25 cellular contexts compared by ENCODE assay signal in the genomic region with DNA sequence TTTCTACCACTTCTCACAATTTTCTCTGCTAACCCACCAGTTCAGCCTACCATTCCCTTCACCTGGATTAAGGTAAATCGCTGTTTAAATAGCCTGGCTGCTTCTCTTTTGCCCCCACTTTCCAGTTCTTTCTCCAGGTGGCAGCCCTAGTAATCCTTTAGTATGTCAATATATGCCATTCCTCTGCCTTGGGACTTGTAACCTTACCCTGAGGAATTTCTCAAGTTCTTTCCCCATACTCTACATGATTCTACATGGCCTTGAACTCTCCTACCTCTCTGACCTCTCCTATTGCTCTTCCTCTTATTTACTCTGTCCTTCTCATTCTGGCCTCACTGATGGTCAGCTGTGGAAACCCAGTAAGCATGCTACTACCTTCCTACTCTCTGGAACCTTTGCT.
"Had no signal": no experiment of that assay in that cellular context is flagged by ENCODE, and none has a peak within 500 bp of the region (broad histone marks: within the 10 kb centered on the region; RNA-seq: fewer than 3 reads in every experiment).

No MANE protein-coding gene starts in this region.

- H3K4me2 ChIP-seq: hepatocyte had no signal

- H3K79me2 ChIP-seq: hepatocyte, parathyroid adenoma had no signal

- H3K27me3 ChIP-seq: colonic mucosa, foreskin keratinocyte, gastroesophageal sphincter, heart left ventricle, hepatocyte, sigmoid colon, spleen, tibial nerve, upper lobe of left lung had no signal

- H3K4me3 ChIP-seq: colonic mucosa, gastroesophageal sphincter, heart left ventricle, hepatocyte, lower lobe of right lung, prostate gland, sigmoid colon, spleen, thoracic aorta, tibial nerve, upper lobe of left lung had no signal

- H3K27me3 Mint-ChIP-seq: dendritic cell treated with granulocyte-macrophage colony-stimulating factor and Interleukin-4, amounts not matched to agents 40 ng/mL and 50 ng/mL, for 4 days; stimulated activated memory B cell treated with anti-CD40 and anti-IgM and Interleukin-4, amounts not matched to agents 10 μg/mL and 1 μg/mL and 100 μg/mL, for 72 hours had no signal

- H3K9me3 ChIP-seq: colonic mucosa, gastroesophageal sphincter, heart left ventricle, lower lobe of right lung, prostate gland, sigmoid colon, spleen, thoracic aorta, tibial nerve, upper lobe of left lung had no signal

- DNase-seq: colonic mucosa; effector CD8-positive, alpha-beta T cell; foreskin keratinocyte; heart left ventricle; left ventricle myocardium superior; lower lobe of right lung; natural killer cell; right cardiac atrium; sigmoid colon; spleen; stimulated activated CD4-positive, alpha-beta T cell treated with anti-CD3 and anti-CD28 coated beads, Interleukin-4, amount 100 ng/mL, for 4 hours; stimulated activated naive CD8-positive, alpha-beta T cell treated with anti-CD3 and anti-CD28 coated beads, Interleukin-15, Interleukin-2, amounts not matched to agents 100 U/mL and 50 U/mL, for 24 hours; substantia nigra; upper lobe of left lung had no signal

- H3K27ac ChIP-seq: colonic mucosa, epithelial cell of prostate, foreskin keratinocyte, gastroesophageal sphincter, heart left ventricle, hepatocyte, lower lobe of right lung, parathyroid adenoma, prostate gland, sigmoid colon, spleen, thoracic aorta, tibial nerve, upper lobe of left lung had no signal

- H3K4me1 ChIP-seq: colonic mucosa, foreskin keratinocyte, gastroesophageal sphincter, heart left ventricle, lower lobe of right lung, parathyroid adenoma, prostate gland, sigmoid colon, spleen, tibial nerve, upper lobe of left lung had no signal

- H3K4me3 Mint-ChIP-seq: dendritic cell treated with granulocyte-macrophage colony-stimulating factor and Interleukin-4, amounts not matched to agents 40 ng/mL and 50 ng/mL, for 4 days; endodermal cell; natural killer cell; stimulated activated memory B cell treated with anti-CD40 and anti-IgM and Interleukin-4, amounts not matched to agents 10 μg/mL and 1 μg/mL and 100 μg/mL, for 72 hours had no signal

- H3K9ac ChIP-seq: parathyroid adenoma had no signal

- H3K4me1 Mint-ChIP-seq: natural killer cell; stimulated activated memory B cell treated with anti-CD40 and anti-IgM and Interleukin-4, amounts not matched to agents 10 μg/mL and 1 μg/mL and 100 μg/mL, for 72 hours had no signal

- H3K9me3 Mint-ChIP-seq: dendritic cell treated with granulocyte-macrophage colony-stimulating factor and Interleukin-4, amounts not matched to agents 40 ng/mL and 50 ng/mL, for 4 days; endodermal cell; stimulated activated memory B cell treated with anti-CD40 and anti-IgM and Interleukin-4, amounts not matched to agents 10 μg/mL and 1 μg/mL and 100 μg/mL, for 72 hours had no signal

- H3K27ac Mint-ChIP-seq: dendritic cell treated with granulocyte-macrophage colony-stimulating factor and Interleukin-4, amounts not matched to agents 40 ng/mL and 50 ng/mL, for 4 days; endodermal cell; natural killer cell; stimulated activated memory B cell treated with anti-CD40 and anti-IgM and Interleukin-4, amounts not matched to agents 10 μg/mL and 1 μg/mL and 100 μg/mL, for 72 hours had no signal

- H2AFZ ChIP-seq: hepatocyte, parathyroid adenoma had no signal

- H3K36me3 ChIP-seq: colonic mucosa, gastroesophageal sphincter, heart left ventricle, lower lobe of right lung, prostate gland, sigmoid colon, spleen, thoracic aorta, tibial nerve, upper lobe of left lung had no signal

- H3K36me3 Mint-ChIP-seq: stimulated activated memory B cell treated with anti-CD40 and anti-IgM and Interleukin-4, amounts not matched to agents 10 μg/mL and 1 μg/mL and 100 μg/mL, for 72 hours had no signal

- ATAC-seq: esophagus mucosa; foreskin keratinocyte; gastroesophageal sphincter; heart left ventricle; left ventricle myocardium superior; lower lobe of right lung; natural killer cell; right cardiac atrium; stimulated activated memory B cell treated with anti-CD40 and anti-IgM and Interleukin-4, amounts not matched to agents 10 μg/mL and 1 μg/mL and 100 μg/mL, for 72 hours; stimulated activated naive CD8-positive, alpha-beta T cell treated with anti-CD3 and anti-CD28 coated beads, Interleukin-15, Interleukin-2, amounts not matched to agents 100 U/mL and 50 U/mL, for 24 hours had no signal
